In genomic region chr14:102560436-102561261, GRCh38 we compare ENCODE assay signal across 1 cellular context.
TF ChIP-seq lines count a peak whose summit lies in the region.

No MANE protein-coding gene starts in this region.

TF ChIP-seq in K562, 482 proteins besides CTCF, POLR2A, EP300 and RAD21:
- TF ChIP-seq POLR2G (IDR thresholded peaks at IDR 0.05; ENCODE audit: low read depth, low read length) (peak; percentile 74), HDGF (IDR thresholded peaks at IDR 0.05) (no peak), CBX8 (IDR thresholded peaks at IDR 0.05; ENCODE audit: borderline replicate concordance, extremely low read depth, low read depth, low read length, poor library complexity, severe bottlenecking) (no peak), ZNF165 (CRISPR knock-in tag; IDR thresholded peaks at IDR 0.05; ENCODE audit: borderline replicate concordance) (no peak), ZBTB11 (CRISPR knock-in tag; IDR thresholded peaks at IDR 0.05) (no peak), SRSF3 (IDR thresholded peaks at IDR 0.05; ENCODE audit: insufficient read depth, low read length) (no peak), ZNF12 (CRISPR knock-in tag; IDR thresholded peaks at IDR 0.05) (peak; percentile 82), ZNF282 (CRISPR knock-in tag; IDR thresholded peaks at IDR 0.05) (no peak), CEBPZ (IDR thresholded peaks at IDR 0.05; ENCODE audit: borderline replicate concordance, low read depth, low read length) (no peak), ZBTB2 (IDR thresholded peaks at IDR 0.05) (no peak), ADNP (tag; IDR thresholded peaks at IDR 0.05) (no peak), KAT7 (CRISPR knock-in tag; IDR thresholded peaks at IDR 0.05; ENCODE audit: borderline replicate concordance) (no peak), MCM5 (IDR thresholded peaks at IDR 0.05; ENCODE audit: low read depth) (no peak), NR3C1 (CRISPR knock-in tag; IDR thresholded peaks at IDR 0.05) (no peak), GABPB2 (CRISPR knock-in tag; conservative IDR thresholded peaks at IDR 0.05) (no peak), ILF3 (IDR thresholded peaks at IDR 0.05; ENCODE audit: borderline replicate concordance) (no peak), ZNF324 (CRISPR knock-in tag; IDR thresholded peaks at IDR 0.05) (no peak)
TF ChIP-seq in K562: peak in this region for 2.
